ENCODE assay signal across 21 cellular contexts in genomic region chr9:23542438-23542837, GRCh38.
A peak's percentile ranks its signal among the peaks of the same experiment; 100 is the strongest.
DNase-seq lines count a peak whose midpoint lies in the region; ATAC-seq and TF ChIP-seq lines count a peak whose summit lies in the region.
"Had no signal": no experiment of that assay in that cellular context is flagged by ENCODE, and none has a peak within 500 bp of the region (broad histone marks: within the 10 kb centered on the region; RNA-seq: fewer than 3 reads in every experiment).

No MANE protein-coding gene starts in this region.

- no peak overlapping the region for H3K27ac ChIP-seq in esophagus muscularis mucosa (replicated peaks in 1 of 4)
- H3K27ac ChIP-seq: HL-60, SJCRH30 had no signal

- no peak for TF ChIP-seq EP300 in esophagus muscularis mucosa (IDR thresholded peaks at IDR 0.05)

- no peaks in the 10 kb centered on the region for H3K4me1 ChIP-seq in esophagus muscularis mucosa

- no peaks in the 10 kb centered on the region for H3K27me3 ChIP-seq in esophagus muscularis mucosa
- H3K27me3 ChIP-seq: SJCRH30 had no signal

- no peak overlapping the region for H3K4me3 ChIP-seq in epithelial cell of esophagus (ENCODE audit: low read length)
- H3K4me3 ChIP-seq in esophagus muscularis mucosa: no peak overlapping the region
- H3K4me3 ChIP-seq: SJCRH30 had no signal

- TF ChIP-seq CTCF in epithelial cell of esophagus (IDR thresholded peaks at IDR 0.05; ENCODE audit: insufficient read depth, low read depth, low read length, missing control alignments) (no peak), omental fat pad (IDR thresholded peaks at IDR 0.05) (no peak), esophagus muscularis mucosa (IDR thresholded peaks at IDR 0.05) (no peak)

- intact Hi-C loops in Right ventricle myocardium inferior (cut with DNase I) (no loop called here), left ventricle myocardium superior (cut with micrococcal nuclease) (no loop called here), esophagus muscularis mucosa (cut with DNase I) (no loop called here)

- ATAC-seq in Right ventricle myocardium inferior (peak; percentile 28), left ventricle myocardium superior (no peak), omental fat pad (ENCODE audit: low FRiP score) (peak; percentile 71), GM18907 (IDR thresholded peaks at IDR 0.05; ENCODE audit: unreplicated experiment) (no peak)
- ATAC-seq: HCT116, PC-3 had no signal

- no peaks in the 10 kb centered on the region for H3K36me3 ChIP-seq in esophagus muscularis mucosa
- H3K36me3 ChIP-seq: SJCRH30 had no signal

- no peak for TF ChIP-seq POLR2A in esophagus muscularis mucosa (IDR thresholded peaks at IDR 0.05; ENCODE audit: low read depth)

- DNase-seq in Right ventricle myocardium inferior (ENCODE audit: missing footprints) (no peak), left ventricle myocardium superior (no peak), epithelial cell of esophagus (ENCODE audit: low read depth) (peak; percentile 58), omental fat pad (ENCODE audit: low spot score) (no peak), cerebellar cortex (ENCODE audit: low spot score) (no peak), esophagus muscularis mucosa (ENCODE audit: extremely low spot score) (no peak)
- DNase-seq: 8988T; ACHN; Calu3; DMS79 treated with DMSO at 0.1 percent for 48 hours; GF-D8; NCI-H1092 treated with DMSO at 0.1 percent for 48 hours; NCI-H1436; NCI-H187; NCI-H748 treated with DMSO at 0.1 percent for 48 hours; NK-92 treated with Interleukin-12 subunit alpha and Interleukin-12 subunit beta, amount 100 ng/mL, for 24 hours; PC-3 had no signal

- no peaks in the 10 kb centered on the region for H3K9me3 ChIP-seq in esophagus muscularis mucosa
- H3K9me3 ChIP-seq: SJCRH30 had no signal

Comparison
In these comparisons a context has a peak if more than half of its experiments do, and no peak if none do; other contexts are left out.
1. ATAC-seq: peak in Right ventricle myocardium inferior (single experiment) and omental fat pad (single experiment); none in left ventricle myocardium superior (single experiment) and GM18907 (single experiment).